Comparison of ENCODE assay signal across 14 cellular contexts in genomic region chr1:208737922-208738321, GRCh38.
A peak's percentile ranks its signal among the peaks of the same experiment; 100 is the strongest.
DNase-seq lines count a peak whose midpoint lies in the region; ATAC-seq and TF ChIP-seq lines count a peak whose summit lies in the region.
"Had no signal": no experiment of that assay in that cellular context is flagged by ENCODE, and none has a peak within 500 bp of the region (broad histone marks: within the 10 kb centered on the region; RNA-seq: fewer than 3 reads in every experiment).

No MANE protein-coding gene starts in this region.

- peak; percentile 64 for ATAC-seq in HG03378 (IDR thresholded peaks at IDR 0.05; ENCODE audit: unreplicated experiment)
- ATAC-seq: A549 had no signal

- H3K27me3 Mint-ChIP-seq in nephron progenitor cell (ENCODE audit: low read depth, poor library complexity): peaks cover 4% of the 10 kb centered on the region

- H3K27ac Mint-ChIP-seq in nephron progenitor cell: peak overlapping the region; percentile 29
- H3K27ac Mint-ChIP-seq: activated CD4-positive, alpha-beta T cell treated with anti-CD3 and anti-CD28 coated beads, Interleukin-2, amount 10 ng/mL, durations not matched to agents 7 days and 5 days had no signal

- H3K4me3 ChIP-seq in H7 (ENCODE audit: insufficient read depth, low read depth, low read length): no peak overlapping the region
- H3K4me3 ChIP-seq: A549, transverse colon had no signal

- no peaks in the 10 kb centered on the region for H3K27me3 ChIP-seq in H7 (ENCODE audit: control insufficient read depth, insufficient read depth, low read length)
- H3K27me3 ChIP-seq: transverse colon had no signal

- no peak overlapping the region for H3K4me3 Mint-ChIP-seq in nephron progenitor cell
- H3K4me3 Mint-ChIP-seq: activated CD4-positive, alpha-beta T cell treated with anti-CD3 and anti-CD28 coated beads, Interleukin-2, amount 10 ng/mL, durations not matched to agents 7 days and 5 days; nephron had no signal

- no peak for TF ChIP-seq CTCF in nephron progenitor cell (IDR thresholded peaks at IDR 0.05)

- DNase-seq in SHP77 (lab: John Stamatoyannopoulos, UW): peak; percentile 3 to 13
- DNase-seq in SHP77 treated with DMSO at 0.1 percent for 48 hours (lab: John Stamatoyannopoulos, UW): no peak
- peak; percentile 10 for DNase-seq in H7
- DNase-seq in nephron progenitor cell: no peak
- no peak for DNase-seq in OCI-M1 (lab: John Stamatoyannopoulos, UW)
- DNase-seq in globus pallidus (ENCODE audit: low spot score): no peak
- DNase-seq in nucleus accumbens (lab: John Stamatoyannopoulos, UW): no peak
- DNase-seq: activated CD4-positive, alpha-beta T cell treated with anti-CD3 and anti-CD28 coated beads, Interleukin-2, amount 10 ng/mL, durations not matched to agents 7 days and 5 days; activated effector memory CD4-positive, alpha-beta T cell treated with Interleukin-2 at 50 U/mL for 16 hours; glutamatergic neuron; transverse colon had no signal

- H3K36me3 Mint-ChIP-seq in nephron progenitor cell (ENCODE audit: low read depth): peaks cover 7% of the 10 kb centered on the region

- H3K36me3 ChIP-seq in H7 (replicated peaks; ENCODE audit: control insufficient read depth, insufficient read depth, low read length): no peaks in the 10 kb centered on the region
- H3K36me3 ChIP-seq: transverse colon had no signal

- H3K9me3 Mint-ChIP-seq in nephron progenitor cell: peaks cover 33% of the 10 kb centered on the region
- H3K9me3 Mint-ChIP-seq: activated CD4-positive, alpha-beta T cell treated with anti-CD3 and anti-CD28 coated beads, Interleukin-2, amount 10 ng/mL, durations not matched to agents 7 days and 5 days had no signal

- no peaks in the 10 kb centered on the region for H3K4me1 Mint-ChIP-seq in nephron progenitor cell
- H3K4me1 Mint-ChIP-seq: activated CD4-positive, alpha-beta T cell treated with anti-CD3 and anti-CD28 coated beads, Interleukin-2, amount 10 ng/mL, durations not matched to agents 7 days and 5 days; nephron had no signal

Comparison
In these comparisons a context has a peak if more than half of its experiments do, and no peak if none do; other contexts are left out.
1. DNase-seq: peak in SHP77 (2 of 2) and H7 (single experiment); none in SHP77 treated with DMSO at 0.1 percent for 48 hours (single experiment), nephron progenitor cell (single experiment), OCI-M1 (single experiment), globus pallidus (single experiment) and nucleus accumbens (0 of 56).